Comparison of ENCODE assay signal across 21 cellular contexts in the genomic region with DNA sequence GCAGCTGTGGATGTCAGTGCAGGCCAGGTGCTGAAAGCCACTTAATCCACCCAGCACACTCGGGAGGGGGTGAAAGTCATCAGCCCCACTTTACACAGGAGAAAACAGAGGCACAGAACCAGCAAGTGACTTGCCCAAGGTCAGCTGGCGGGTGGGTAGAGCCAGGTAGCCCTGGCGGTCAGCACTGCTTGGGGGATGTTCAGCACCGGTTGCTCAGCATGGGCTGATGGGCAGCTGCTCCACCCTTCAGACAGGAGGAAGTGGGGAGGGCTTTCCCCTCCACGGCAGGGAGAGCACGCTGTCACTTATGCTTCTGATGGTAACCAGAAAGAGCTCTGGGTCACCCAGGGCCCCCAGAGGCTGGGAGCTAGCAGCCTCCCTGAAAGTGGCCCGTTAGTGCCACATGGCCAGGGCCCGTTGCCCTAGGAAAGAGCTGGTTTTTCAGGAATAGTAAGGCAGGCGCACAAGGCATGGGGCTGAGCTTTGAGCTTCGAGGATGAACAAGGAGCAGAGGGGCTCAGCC.
"Had no signal": no experiment of that assay in that cellular context is flagged by ENCODE, and none has a peak within 500 bp of the region (broad histone marks: within the 10 kb centered on the region; RNA-seq: fewer than 3 reads in every experiment).

No MANE protein-coding gene starts in this region.

- H3K9ac ChIP-seq: parathyroid adenoma had no signal

- H3K4me2 ChIP-seq: smooth muscle cell had no signal

- H3K4me1 ChIP-seq: gastrocnemius medialis, parathyroid adenoma, suprapubic skin, vagina had no signal

- H3K4me3 ChIP-seq: dorsolateral prefrontal cortex, gastrocnemius medialis, lung, mucosa of descending colon, smooth muscle cell, suprapubic skin, vagina had no signal

- H3K27ac ChIP-seq: dorsolateral prefrontal cortex, gastrocnemius medialis, parathyroid adenoma, suprapubic skin, vagina had no signal

- H3K36me3 ChIP-seq: gastrocnemius medialis, suprapubic skin, vagina had no signal

- H3K9me3 ChIP-seq: gastrocnemius medialis, mucosa of descending colon, suprapubic skin, vagina had no signal

- DNase-seq: dorsolateral prefrontal cortex; effector CD4-positive, alpha-beta T cell; foreskin fibroblast; gastrocnemius medialis; head of caudate nucleus; mucosa of descending colon; naive B cell; stimulated activated CD4-positive, alpha-beta T cell treated with anti-CD3 and anti-CD28 coated beads, Interleukin-12 subunit alpha, Interleukin-12 subunit beta, amount 100 ng/mL, for 4 hours; stimulated activated CD4-positive, alpha-beta T cell treated with anti-CD3 and anti-CD28 coated beads, Interleukin-1b, Interleukin-23, amount 100 ng/mL, for 48 hours; stimulated activated CD4-positive, alpha-beta T cell treated with anti-CD3 and anti-CD28 coated beads, Interleukin-4, amount 100 ng/mL, for 1 hour; stimulated activated CD8-positive, alpha-beta memory T cell treated with anti-CD3 and anti-CD28 coated beads, Interleukin-4, amount 100 ng/mL, for 48 hours; stimulated activated naive CD4-positive, alpha-beta T cell; stimulated activated naive CD8-positive, alpha-beta T cell treated with anti-CD3 and anti-CD28 coated beads, Interleukin-15, amount 100 ng/mL, for 72 hours; trophoblast cell had no signal

- H2AFZ ChIP-seq: parathyroid adenoma had no signal

- ATAC-seq: gastrocnemius medialis; mucosa of descending colon; natural killer cell treated with Interleukin-12 subunit alpha and Interleukin-12 subunit beta and Interleukin-15 and Interleukin-18, amount 100 ng/mL, for 72 hours; sciatic nerve; stimulated activated naive CD8-positive, alpha-beta T cell treated with anti-CD3 and anti-CD28 coated beads, Interleukin-15, amount 100 ng/mL, for 72 hours had no signal

- H3K27me3 ChIP-seq: vagina had no signal
